ENCODE assay signal across 8 cellular contexts in genomic region chr10:50431791-50432190, GRCh38.
A peak's percentile ranks its signal among the peaks of the same experiment; 100 is the strongest.
DNase-seq lines count a peak whose midpoint lies in the region; ATAC-seq and TF ChIP-seq lines count a peak whose summit lies in the region.

No MANE protein-coding gene starts in this region.

- H3K36me3 ChIP-seq in heart left ventricle: peaks cover 0 to 4% (median 0%) of the 10 kb centered on the region in 9 donors
- H3K36me3 ChIP-seq in effector memory CD4-positive, alpha-beta T cell (ENCODE audit: control insufficient read depth, insufficient read depth, low read length): no peaks in the 10 kb centered on the region

- H3K4me3 ChIP-seq in heart left ventricle: peak overlapping the region in 6 of 12 donors; percentile 8 to 31 (median 14)
- no peak overlapping the region for H3K4me3 ChIP-seq in effector memory CD4-positive, alpha-beta T cell (ENCODE audit: insufficient read depth, low read depth, low read length, poor library complexity, severe bottlenecking)

- peak overlapping the region; percentile 18 to 86 (median 59) for H3K27ac ChIP-seq in heart left ventricle
- no peak overlapping the region for H3K27ac ChIP-seq in effector memory CD4-positive, alpha-beta T cell (ENCODE audit: insufficient read depth, low read length, poor library complexity, severe bottlenecking)

- TF ChIP-seq POLR2A in heart left ventricle (IDR thresholded peaks at IDR 0.05): no peak

- no peaks in the 10 kb centered on the region for H3K9me3 Mint-ChIP-seq in activated CD8-positive, alpha-beta T cell treated with anti-CD3 and anti-CD28 coated beads, Interleukin-2, amount 10 ng/mL, durations not matched to agents 7 days and 5 days (ENCODE audit: insufficient read depth)

- TF ChIP-seq CTCF in heart left ventricle (IDR thresholded peaks at IDR 0.05) (no peak), omental fat pad (IDR thresholded peaks at IDR 0.05) (no peak)

- H3K36me3 Mint-ChIP-seq in activated CD8-positive, alpha-beta T cell treated with anti-CD3 and anti-CD28 coated beads, Interleukin-2, amount 10 ng/mL, durations not matched to agents 7 days and 5 days (ENCODE audit: low read depth): peaks cover 27% of the 10 kb centered on the region

- 49 to 70% (median 55%) methylated on average over 3 of the region's 3 CpGs for WGBS in heart left ventricle, 4 donors

- H3K4me3 Mint-ChIP-seq in activated CD8-positive, alpha-beta T cell treated with anti-CD3 and anti-CD28 coated beads, Interleukin-2, amount 10 ng/mL, durations not matched to agents 7 days and 5 days: peak overlapping the region; percentile 30

- H3K4me1 Mint-ChIP-seq in activated CD8-positive, alpha-beta T cell treated with anti-CD3 and anti-CD28 coated beads, Interleukin-2, amount 10 ng/mL, durations not matched to agents 7 days and 5 days (ENCODE audit: low read depth): peaks cover 22% of the 10 kb centered on the region

- peak overlapping the region; percentile 64 for H3K27ac Mint-ChIP-seq in activated CD8-positive, alpha-beta T cell treated with anti-CD3 and anti-CD28 coated beads, Interleukin-2, amount 10 ng/mL, durations not matched to agents 7 days and 5 days

- intact Hi-C loops in heart left ventricle (cut with DNase I) (loop anchor here in 2 of 10 donors (1.0 to 10.0 kb wide), 2 partner anchors 13 to 53 kb away; no protein-coding TSS in a partner anchor), left cardiac atrium (cut with DNase I) (no loop called here)

- H3K27me3 ChIP-seq in heart left ventricle: no peaks in the 10 kb centered on the region
- H3K27me3 ChIP-seq in effector memory CD4-positive, alpha-beta T cell (replicated peaks; ENCODE audit: control insufficient read depth, insufficient read depth, low read length, poor library complexity, severe bottlenecking): no peaks in the 10 kb centered on the region

- POLR2A ChIA-PET in activated CD8-positive, alpha-beta T cell treated with anti-CD3 and anti-CD28 coated beads, Interleukin-2, amount 10 ng/mL, durations not matched to agents 7 days and 5 days (lab: Charles Lee): interaction anchor here (0.8 to 1.8 kb wide), 4 partner anchors 14 to 193 kb away, joined by 3 to 4 read pairs (median 3); no protein-coding TSS in a partner anchor

- H3K9me3 ChIP-seq in heart left ventricle: no peaks in the 10 kb centered on the region
- no peaks in the 10 kb centered on the region for H3K9me3 ChIP-seq in effector memory CD4-positive, alpha-beta T cell (ENCODE audit: control insufficient read depth, low read length)

- H3K4me1 ChIP-seq in heart left ventricle: peaks cover 0 to 31% (median 14%) of the 10 kb centered on the region in 12 donors
- peaks cover 7% of the 10 kb centered on the region for H3K4me1 ChIP-seq in effector memory CD4-positive, alpha-beta T cell (ENCODE audit: control insufficient read depth, insufficient read depth, low read length, poor library complexity, severe bottlenecking)

- DNase-seq in heart left ventricle (no peak), left cardiac atrium (no peak), omental fat pad (ENCODE audit: low spot score) (no peak), NK-92 (lab: John Stamatoyannopoulos, UW; ENCODE audit: unreplicated experiment) (no peak), retina (no peak)
- DNase-seq in activated CD8-positive, alpha-beta T cell treated with anti-CD3 and anti-CD28 coated beads, Interleukin-2, amount 10 ng/mL, durations not matched to agents 7 days and 5 days: no peak
- no peak for DNase-seq in effector memory CD4-positive, alpha-beta T cell

- CTCF ChIA-PET in activated CD8-positive, alpha-beta T cell treated with anti-CD3 and anti-CD28 coated beads, Interleukin-2, amount 10 ng/mL, durations not matched to agents 7 days and 5 days (lab: Charles Lee): interaction anchor here (1.0 to 2.5 kb wide), 6 partner anchors 10 to 222 kb away, joined by 3 to 13 read pairs (median 4); no protein-coding TSS in a partner anchor

- peak in 1 of 4 donors; percentile 7 for ATAC-seq in heart left ventricle
- no peak for ATAC-seq in left cardiac atrium
- ATAC-seq in HG02852 (IDR thresholded peaks at IDR 0.05; ENCODE audit: unreplicated experiment): peak; percentile 84
- peak; percentile 73 for ATAC-seq in activated CD8-positive, alpha-beta T cell treated with anti-CD3 and anti-CD28 coated beads, Interleukin-2, amount 10 ng/mL, durations not matched to agents 7 days and 5 days
- ATAC-seq in omental fat pad (ENCODE audit: low FRiP score): peak; percentile 61

- no peaks in the 10 kb centered on the region for H3K27me3 Mint-ChIP-seq in activated CD8-positive, alpha-beta T cell treated with anti-CD3 and anti-CD28 coated beads, Interleukin-2, amount 10 ng/mL, durations not matched to agents 7 days and 5 days (ENCODE audit: low read depth)

Comparison
In these comparisons a context has a peak if more than half of its experiments do, and no peak if none do; other contexts are left out.
1. ATAC-seq: peak in HG02852 (single experiment), activated CD8-positive, alpha-beta T cell treated with anti-CD3 and anti-CD28 coated beads, Interleukin-2, amount 10 ng/mL, durations not matched to agents 7 days and 5 days (single experiment) and omental fat pad (single experiment); none in left cardiac atrium (0 of 2).